8 cellular contexts compared by ENCODE assay signal in the genomic region with DNA sequence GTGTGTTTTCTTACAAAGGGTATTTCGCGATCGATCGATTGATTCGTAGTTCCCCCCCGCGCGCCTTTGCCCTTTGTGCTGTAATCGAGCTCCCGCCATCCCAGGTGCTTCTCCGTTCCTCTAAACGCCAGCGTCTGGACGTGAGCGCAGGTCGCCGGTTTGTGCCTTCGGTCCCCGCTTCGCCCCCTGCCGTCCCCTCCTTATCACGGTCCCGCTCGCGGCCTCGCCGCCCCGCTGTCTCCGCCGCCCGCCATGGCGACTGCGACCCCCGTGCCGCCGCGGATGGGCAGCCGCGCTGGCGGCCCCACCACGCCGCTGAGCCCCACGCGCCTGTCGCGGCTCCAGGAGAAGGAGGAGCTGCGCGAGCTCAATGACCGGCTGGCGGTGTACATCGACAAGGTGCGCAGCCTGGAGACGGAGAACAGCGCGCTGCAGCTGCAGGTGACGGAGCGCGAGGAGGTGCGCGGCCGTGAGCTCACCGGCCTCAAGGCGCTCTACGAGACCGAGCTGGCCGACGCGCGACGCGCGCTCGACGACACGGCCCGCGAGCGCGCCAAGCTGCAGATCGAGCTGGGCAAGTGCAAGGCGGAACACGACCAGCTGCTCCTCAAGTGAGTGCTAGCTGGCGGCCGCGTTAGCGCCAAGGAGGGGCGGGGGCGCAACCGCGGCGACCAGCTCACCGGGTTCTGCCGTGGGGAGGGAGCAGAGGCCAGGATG. TPM values are rescaled to one million over a fixed set of nuclear protein-coding genes. Genes with fewer than 3 reads are reported as not detected.
DNase-seq lines count a peak whose midpoint lies in the region.

No MANE protein-coding gene starts in this region.

- no peaks in the 10 kb centered on the region for H3K9me3 Mint-ChIP-seq in activated CD4-positive, alpha-beta memory T cell treated with anti-CD3 and anti-CD28 coated beads, Interleukin-2, amount 10 ng/mL, durations not matched to agents 7 days and 5 days

- H3K14ac ChIP-seq in mesenchymal stem cell (ENCODE audit: low read length in 2 of 2): peak overlapping the region in 1 of 2 experiments; percentile 63

- H4K91ac ChIP-seq in mesenchymal stem cell (ENCODE audit: low read length): peak overlapping the region; percentile 44

- peaks cover 36% of the 10 kb centered on the region for H3K4me1 Mint-ChIP-seq in activated CD4-positive, alpha-beta memory T cell treated with anti-CD3 and anti-CD28 coated beads, Interleukin-2, amount 10 ng/mL, durations not matched to agents 7 days and 5 days

- H3K4me3 Mint-ChIP-seq in activated CD4-positive, alpha-beta memory T cell treated with anti-CD3 and anti-CD28 coated beads, Interleukin-2, amount 10 ng/mL, durations not matched to agents 7 days and 5 days: peak overlapping the region; percentile 95

- CTCF ChIA-PET in activated CD4-positive, alpha-beta memory T cell treated with anti-CD3 and anti-CD28 coated beads, Interleukin-2, amount 10 ng/mL, durations not matched to agents 7 days and 5 days (lab: Charles Lee): interaction anchor here (0.6 to 8.1 kb wide), 21 partner anchors 11 to 715 kb away, joined by 3 to 233 read pairs (median 5); a partner anchor contains a TSS

- peak overlapping the region; percentile 97 for H3K4me2 ChIP-seq in mesenchymal stem cell (ENCODE audit: low read length, poor library complexity, severe bottlenecking)

- H3K9me3 ChIP-seq in mesenchymal stem cell (ENCODE audit: control insufficient read depth, low read length): no peaks in the 10 kb centered on the region

- H2BK12ac ChIP-seq in mesenchymal stem cell (ENCODE audit: low read length in 2 of 2): peak overlapping the region in 1 of 2 experiments; percentile 73

- peaks cover 2% of the 10 kb centered on the region for H3K4me1 ChIP-seq in mesenchymal stem cell (ENCODE audit: control insufficient read depth, insufficient read depth, low read depth, low read length)

- H2BK120ac ChIP-seq in mesenchymal stem cell (ENCODE audit: low read depth, low read length): peak overlapping the region; percentile 71

- no peaks in the 10 kb centered on the region for H3K79me1 ChIP-seq in mesenchymal stem cell (replicated peaks; ENCODE audit: low read length, poor library complexity, severe bottlenecking)

- no peak overlapping the region for H2BK15ac ChIP-seq in mesenchymal stem cell (ENCODE audit: low read depth, poor library complexity, severe bottlenecking)

- H4K8ac ChIP-seq in mesenchymal stem cell (ENCODE audit: low read length): peak overlapping the region; percentile 59

- no peaks in the 10 kb centered on the region for H3K27me3 Mint-ChIP-seq in activated CD4-positive, alpha-beta memory T cell treated with anti-CD3 and anti-CD28 coated beads, Interleukin-2, amount 10 ng/mL, durations not matched to agents 7 days and 5 days

- H3K4me3 ChIP-seq in mesenchymal stem cell (ENCODE audit: insufficient read depth in 1 of 2, low read depth in 1 of 2, low read length in 2 of 2): peak overlapping the region; percentile 92 to 96

- peaks cover 43% of the 10 kb centered on the region for H3K36me3 Mint-ChIP-seq in activated CD4-positive, alpha-beta memory T cell treated with anti-CD3 and anti-CD28 coated beads, Interleukin-2, amount 10 ng/mL, durations not matched to agents 7 days and 5 days (ENCODE audit: low read depth)

- peak overlapping the region; percentile 86 for H3K9ac ChIP-seq in mesenchymal stem cell (ENCODE audit: low read length)

- no peaks in the 10 kb centered on the region for H3K36me3 ChIP-seq in mesenchymal stem cell (ENCODE audit: control insufficient read depth in 1 of 2, insufficient read depth in 2 of 2, low read depth in 1 of 2, low read length in 2 of 2)

- H2BK5ac ChIP-seq in mesenchymal stem cell (ENCODE audit: low read depth, low read length, poor library complexity, severe bottlenecking): no peak overlapping the region

- H3K27ac ChIP-seq in mesenchymal stem cell (ENCODE audit: low read length, poor library complexity, severe bottlenecking): peak overlapping the region; percentile 84

- peak overlapping the region in 1 of 2 experiments; percentile 97 for H3K23ac ChIP-seq in mesenchymal stem cell (ENCODE audit: low read length in 2 of 2)

- no peak overlapping the region for H2AK5ac ChIP-seq in mesenchymal stem cell (ENCODE audit: low read length, severe bottlenecking)

- DNase-seq in Daoy (ENCODE audit: low read depth): peak; percentile 80
- DNase-seq in GOT3 (lab: John Stamatoyannopoulos, UW): peak; percentile 50
- DNase-seq in NCI-H1105 treated with DMSO at 0.1 percent for 48 hours (lab: John Stamatoyannopoulos, UW): peak; percentile 65
- DNase-seq in activated CD4-positive, alpha-beta memory T cell treated with anti-CD3 and anti-CD28 coated beads, Interleukin-2, amount 10 ng/mL, durations not matched to agents 7 days and 5 days: peak; percentile 68
- DNase-seq in effector CD8-positive, alpha-beta T cell (lab: John Stamatoyannopoulos, UW): peak; percentile 28
- DNase-seq in mesenchymal stem cell: peak; percentile 80
- peak; percentile 28 to 39 (median 34) for DNase-seq in stimulated activated CD4-positive, alpha-beta T cell treated with anti-CD3 and anti-CD28 coated beads, TNF-alpha, amount 100 ng/mL, for 4 hours (ENCODE audit: low read depth in 3 of 3)
- no peak for DNase-seq in epidermal melanocyte (ENCODE audit: insufficient read length, low spot score)

- peak overlapping the region; percentile 97 for H2AFZ ChIP-seq in mesenchymal stem cell (ENCODE audit: low read depth, low read length)

- H3K27me3 ChIP-seq in mesenchymal stem cell (ENCODE audit: control insufficient read depth in 1 of 2, insufficient read depth in 1 of 2, low read length in 2 of 2): no peaks in the 10 kb centered on the region

- peak overlapping the region; percentile 36 to 94 for H3K4ac ChIP-seq in mesenchymal stem cell (ENCODE audit: low read depth in 1 of 2, low read length in 2 of 2)

- H3K27ac Mint-ChIP-seq in activated CD4-positive, alpha-beta memory T cell treated with anti-CD3 and anti-CD28 coated beads, Interleukin-2, amount 10 ng/mL, durations not matched to agents 7 days and 5 days: peak overlapping the region; percentile 94

- POLR2A ChIA-PET in activated CD4-positive, alpha-beta memory T cell treated with anti-CD3 and anti-CD28 coated beads, Interleukin-2, amount 10 ng/mL, durations not matched to agents 7 days and 5 days (lab: Charles Lee): interaction anchor here (0.5 to 8.8 kb wide), 41 partner anchors 9 to 1305 kb away, joined by 3 to 377 read pairs (median 9); a partner anchor contains a TSS

- H3K18ac ChIP-seq in mesenchymal stem cell (ENCODE audit: low read depth in 1 of 2, low read length in 2 of 2): peak overlapping the region; percentile 76

- under 1% methylated on average over 79 of the region's 93 CpGs for WGBS in mesenchymal stem cell

RNA-seq across cellular contexts. Expression of a gene that starts 0.5 kb away (rescaled TPM):
- total RNA-seq in Daoy (2014; rRNA removed; shearing (Covaris generic)): 207 and 231 TPM in 2 replicates
- total RNA-seq in activated CD4-positive, alpha-beta memory T cell treated with anti-CD3 and anti-CD28 coated beads, Interleukin-2, amount 10 ng/mL, durations not matched to agents 7 days and 5 days: 100 to 1,000 TPM; 291 to 296 TPM
- polyA plus RNA-seq in mesenchymal stem cell (2013, experiment 1 of 2): 10.6 TPM
- 11.1 TPM for polyA plus RNA-seq in mesenchymal stem cell (2013, experiment 2 of 2)
